Comparison of ENCODE assay signal across 1 cellular context in the genomic region with DNA sequence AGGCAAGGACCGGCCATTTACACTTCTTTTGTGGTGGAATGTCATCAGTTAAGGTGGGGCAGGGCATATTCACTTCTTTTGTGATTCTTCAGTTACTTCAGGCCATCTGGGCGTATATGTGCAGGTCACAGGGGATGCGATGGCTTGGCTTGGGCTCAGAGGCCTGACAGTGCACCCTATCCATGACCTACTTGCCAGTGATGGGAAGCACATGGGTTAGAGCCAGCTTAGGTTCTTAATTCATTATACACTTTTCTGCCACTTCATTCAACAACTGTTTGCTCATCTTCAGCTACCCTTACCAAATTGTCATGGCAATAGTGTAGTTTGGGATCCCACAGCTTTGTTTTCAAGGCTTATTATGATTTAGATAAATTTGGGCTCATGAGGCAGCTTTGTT. TPM values are rescaled to one million over a fixed set of nuclear protein-coding genes. Genes with fewer than 3 reads are reported as not detected.
"Had no signal": no experiment of that assay in that cellular context is flagged by ENCODE, and none has a peak within 500 bp of the region (broad histone marks: within the 10 kb centered on the region; RNA-seq: fewer than 3 reads in every experiment).

No MANE protein-coding gene starts in this region.

RNA-seq across cellular contexts. Expression of a gene that starts 56.9 kb away (rescaled TPM):
- total RNA-seq: pulmonary artery endothelial cell had no signal
